ENCODE assay signal across 18 cellular contexts in genomic region chr16:31002810-31003209, GRCh38. TPM values are rescaled to one million over a fixed set of nuclear protein-coding genes. Genes with fewer than 3 reads are reported as not detected.
DNase-seq lines count a peak whose midpoint lies in the region; ATAC-seq and TF ChIP-seq lines count a peak whose summit lies in the region.
"Had no signal": no experiment of that assay in that cellular context is flagged by ENCODE, and none has a peak within 500 bp of the region (broad histone marks: within the 10 kb centered on the region; RNA-seq: fewer than 3 reads in every experiment).

No MANE protein-coding gene starts in this region.

- ATAC-seq in T-helper 17 cell (no peak), foreskin keratinocyte (peak; percentile 27)
- ATAC-seq: HCT116 had no signal

- H3K4me3 ChIP-seq in skeletal muscle tissue (ENCODE audit: low read length in 3 of 3), result no peak overlapping the region
- H3K4me3 ChIP-seq: SJCRH30 had no signal

- H3K27ac Mint-ChIP-seq in T-helper 17 cell, result peak overlapping the region; percentile 29
- H3K27ac Mint-ChIP-seq: CD4-positive, alpha-beta T cell had no signal

- no peaks in the 10 kb centered on the region for H3K36me3 ChIP-seq in skeletal muscle tissue (ENCODE audit: control insufficient read depth in 3 of 3, insufficient read depth in 3 of 3, low read length in 3 of 3)
- H3K36me3 ChIP-seq: SJCRH30 had no signal

- H3K36me3 Mint-ChIP-seq in T-helper 17 cell (ENCODE audit: low read depth), result no peaks in the 10 kb centered on the region

- H3K27me3 Mint-ChIP-seq in T-helper 17 cell, result no peaks in the 10 kb centered on the region
- H3K27me3 Mint-ChIP-seq: CD4-positive, alpha-beta T cell had no signal

- H3K4me3 Mint-ChIP-seq in T-helper 17 cell, result no peak overlapping the region
- H3K4me3 Mint-ChIP-seq: CD4-positive, alpha-beta T cell had no signal

- peaks cover 2% of the 10 kb centered on the region for H3K4me1 Mint-ChIP-seq in T-helper 17 cell

- H3K9ac ChIP-seq in skeletal muscle tissue (ENCODE audit: low read depth in 1 of 3, low read length in 3 of 3), result no peak overlapping the region
- H3K9ac ChIP-seq: KMS-11 had no signal

- DNase-seq in D341Med (ENCODE audit: low spot score) (peak; percentile 69), T-helper 17 cell (no peak), foreskin keratinocyte (no peak), COR-L47 (lab: John Stamatoyannopoulos, UW) (no peak), NCI-H2081 treated with DMSO at 0.1 percent for 48 hours (lab: John Stamatoyannopoulos, UW) (no peak), Kasumi-1 (lab: John Stamatoyannopoulos, UW) (no peak)
- DNase-seq: ACHN; CD4-positive, alpha-beta T cell; GF-D8; MM.1S; NCI-H1105 treated with DMSO at 0.1 percent for 48 hours; NCI-H2029; NCI-H510A treated with DMSO at 0.1 percent for 48 hours; OCI-M1 had no signal

- H3K27ac ChIP-seq in foreskin keratinocyte, result no peak overlapping the region
- peak overlapping the region; percentile 19 for H3K27ac ChIP-seq in skeletal muscle tissue (ENCODE audit: low read depth, low read length)
- H3K27ac ChIP-seq: KMS-11, SJCRH30 had no signal

- no peak for TF ChIP-seq CTCF in foreskin keratinocyte (conservative IDR thresholded peaks at IDR 0.05)

- peaks cover 14% of the 10 kb centered on the region for H3K4me1 ChIP-seq in foreskin keratinocyte
- peaks cover 0 to 7% (median 5%) of the 10 kb centered on the region in 3 donors for H3K4me1 ChIP-seq in skeletal muscle tissue (ENCODE audit: control insufficient read depth in 3 of 3, insufficient read depth in 3 of 3, low read length in 3 of 3)

- H3K27me3 ChIP-seq in foreskin keratinocyte, result no peaks in the 10 kb centered on the region
- H3K27me3 ChIP-seq in skeletal muscle tissue (ENCODE audit: control insufficient read depth in 3 of 3, insufficient read depth in 3 of 3, low read length in 3 of 3), result peaks cover 12 to 27% (median 13%) of the 10 kb centered on the region in 3 donors
- H3K27me3 ChIP-seq: SJCRH30 had no signal

- H3K9me3 ChIP-seq in T-helper 17 cell (ENCODE audit: control insufficient read depth, low read length, poor library complexity, severe bottlenecking) (no peaks in the 10 kb centered on the region), skeletal muscle tissue (ENCODE audit: control insufficient read depth in 3 of 3, low read length in 3 of 3) (no peaks in the 10 kb centered on the region)
- H3K9me3 ChIP-seq: SJCRH30 had no signal

RNA-seq across cellular contexts. Expression of gene STX1B, which starts 7.6 kb away (rescaled TPM):
- total RNA-seq in T-helper 17 cell (under 1 TPM; 0.27 to 0.47 TPM), foreskin keratinocyte (0.39 and 0.61 TPM in 2 replicates), skeletal muscle tissue (not detected)
- 0.27 and 0.29 TPM in 2 replicates for polyA plus RNA-seq in foreskin keratinocyte

RNA-seq across cellular contexts. Expression of gene HSD3B7, which starts 17.8 kb away (rescaled TPM):
- total RNA-seq in T-helper 17 cell (under 1 TPM; 0.21 to 0.60 TPM), foreskin keratinocyte (3.0 and 3.1 TPM in 2 replicates), skeletal muscle tissue (12.5 TPM)
- polyA plus RNA-seq in foreskin keratinocyte, result 2.9 and 3.0 TPM in 2 replicates

RNA-seq across cellular contexts. Expression of gene STX4, which starts 30.5 kb away (rescaled TPM):
- total RNA-seq in T-helper 17 cell, result 10 to 100 TPM; 72.0 to 72.1 TPM
- total RNA-seq in foreskin keratinocyte, result 38.7 TPM in 2 replicates
- 59.7 and 61.2 TPM in 2 replicates for polyA plus RNA-seq in foreskin keratinocyte
- total RNA-seq in skeletal muscle tissue, result 19.3 TPM

RNA-seq across cellular contexts. Expression of gene SETD1A, which starts 45.3 kb away (rescaled TPM):
- total RNA-seq in T-helper 17 cell (10 to 100 TPM; 31.3 to 45.5 TPM), foreskin keratinocyte (6.7 and 7.1 TPM in 2 replicates), skeletal muscle tissue (3.7 TPM)
- polyA plus RNA-seq in foreskin keratinocyte, result 6.0 and 6.4 TPM in 2 replicates

RNA-seq across cellular contexts. Expression of gene ORAI3, which starts 53.9 kb away (rescaled TPM):
- total RNA-seq in T-helper 17 cell, result 1 to 10 TPM; 6.4 to 7.5 TPM
- total RNA-seq in foreskin keratinocyte, result 8.4 and 9.0 TPM in 2 replicates
- 9.1 and 9.2 TPM in 2 replicates for polyA plus RNA-seq in foreskin keratinocyte
- total RNA-seq in skeletal muscle tissue, result 9.4 TPM
